In genomic region chr10:110304780-110305421, GRCh38 we compare ENCODE assay signal across 1 cellular context.
TF ChIP-seq lines count a peak whose summit lies in the region.

SMNDC1 (minus strand) TSS chr10:110304920; CDS start chr10:110303587, 1,333 bp downstream.

TF ChIP-seq in WTC11, 78 proteins besides CTCF, POLR2A, EP300 and RAD21 (continued from another document):
- no peak for TF ChIP-seq CBFB (CRISPR knock-in tag; IDR thresholded peaks at IDR 0.05; ENCODE audit: low read depth)
- no peak for TF ChIP-seq ZNF219 (CRISPR knock-in tag; IDR thresholded peaks at IDR 0.05; ENCODE audit: borderline replicate concordance)
- no peak for TF ChIP-seq OVOL2 (CRISPR knock-in tag; IDR thresholded peaks at IDR 0.05; ENCODE audit: borderline replicate concordance)
- TF ChIP-seq USF2 (CRISPR knock-in tag; IDR thresholded peaks at IDR 0.05) = peak; percentile 95
- TF ChIP-seq ATF6 (CRISPR knock-in tag; IDR thresholded peaks at IDR 0.05) = no peak
- TF ChIP-seq ATF1 (CRISPR knock-in tag; IDR thresholded peaks at IDR 0.05) = no peak
- peak; percentile 45; the same call in 1 of the 2 replicates for TF ChIP-seq MYBL2 (CRISPR knock-in tag; IDR thresholded peaks at IDR 0.05)
- peak; percentile 69; the same call in 1 of the 2 replicates for TF ChIP-seq CREM (CRISPR knock-in tag; IDR thresholded peaks at IDR 0.05)
